Comparison of ENCODE assay signal across 1 cellular context in the genomic region with DNA sequence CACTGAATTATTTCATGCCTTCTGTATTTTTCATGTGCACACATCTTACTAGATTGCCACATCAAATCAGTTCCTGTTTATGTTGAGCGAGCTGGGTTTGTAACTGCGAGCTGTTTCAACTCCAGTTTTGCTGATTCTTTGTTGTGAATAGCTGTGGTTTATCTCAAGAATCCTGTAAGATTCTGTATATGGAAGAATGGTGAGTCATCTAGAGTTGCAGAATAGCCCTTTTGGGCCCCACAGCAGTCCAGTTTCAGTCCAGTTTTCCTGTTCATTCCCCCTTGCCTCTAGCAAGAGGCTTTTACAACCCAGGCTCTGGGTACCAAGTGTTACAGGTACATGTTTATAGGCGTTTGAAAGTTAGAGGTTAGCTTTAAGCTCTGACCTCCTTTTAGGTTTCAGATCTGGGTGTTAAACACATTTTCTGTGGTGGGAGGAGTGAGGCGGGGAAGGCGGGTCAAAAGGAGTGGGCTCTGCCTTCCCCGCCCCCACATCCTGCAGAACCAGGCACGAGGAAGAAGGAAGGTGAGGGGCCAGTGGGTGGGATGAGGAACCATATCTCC.
A peak's percentile ranks its signal among the peaks of the same experiment; 100 is the strongest.
TF ChIP-seq lines count a peak whose summit lies in the region.

No MANE protein-coding gene starts in this region.

TF ChIP-seq in K562, 482 proteins besides CTCF, POLR2A, EP300 and RAD21 (continued from another document and continues in another):
- TF ChIP-seq WHSC1 (IDR thresholded peaks at IDR 0.05; ENCODE audit: low read length) (no peak), SRSF1 (IDR thresholded peaks at IDR 0.05; ENCODE audit: low read depth, low read length) (no peak), LCOR (CRISPR knock-in tag; IDR thresholded peaks at IDR 0.05) (peak; percentile 37; the same call in 1 of the 2 replicates), MAFF (IDR thresholded peaks at IDR 0.05; ENCODE audit: low read length) (peak; percentile 84), KLF16 (IDR thresholded peaks at IDR 0.05) (no peak), EWSR1 (IDR thresholded peaks at IDR 0.05; ENCODE audit: borderline replicate concordance, low read depth, partially characterized antibody) (no peak), SIRT6 (IDR thresholded peaks at IDR 0.05; ENCODE audit: low read depth, low read length) (no peak), JUND (IDR thresholded peaks at IDR 0.05; ENCODE audit: borderline replicate concordance, low read depth, low read length) (peak; percentile 96), JUND (tag; IDR thresholded peaks at IDR 0.05; ENCODE audit: borderline replicate concordance, low read depth, low read length) (peak; percentile 96), ZC3H4 (CRISPR knock-in tag; IDR thresholded peaks at IDR 0.05; ENCODE audit: borderline replicate concordance) (no peak), FOXP1 (CRISPR knock-in tag; IDR thresholded peaks at IDR 0.05) (no peak), ETV1 (tag; conservative IDR thresholded peaks at IDR 0.05; ENCODE audit: low read depth) (peak; percentile 44), ZNF133 (CRISPR knock-in tag; IDR thresholded peaks at IDR 0.05) (no peak), ZNF274 (IDR thresholded peaks at IDR 0.05; ENCODE audit: borderline replicate concordance, low read depth, low read length) (no peak), GTF2F1 (IDR thresholded peaks at IDR 0.05; ENCODE audit: low read depth, low read length) (no peak), FOXJ2 (tag; IDR thresholded peaks at IDR 0.05) (peak; percentile 52; the same call in 1 of the 2 replicates), BRCA1 (IDR thresholded peaks at IDR 0.05) (no peak), BRCA1 (CRISPR knock-in tag; IDR thresholded peaks at IDR 0.05) (no peak), ARID2 (IDR thresholded peaks at IDR 0.05) (no peak), TCF7L2 (IDR thresholded peaks at IDR 0.05; ENCODE audit: low read depth, low read length) (no peak), U2AF2 (optimal IDR thresholded peaks at IDR 0.05; ENCODE audit: low read depth, low read length) (no peak), CREM (IDR thresholded peaks at IDR 0.05; ENCODE audit: low read depth) (0 out of 2 replicates have a peak, but pooled peaks have one; percentile 18), ZNF57 (CRISPR knock-in tag; IDR thresholded peaks at IDR 0.05) (no peak), ARNT (IDR thresholded peaks at IDR 0.05) (peak in 1 of 2 experiments; percentile 88; a peak in 1 of 4 replicates), SRF (CRISPR knock-in tag; IDR thresholded peaks at IDR 0.05) (peak in 1 of 2 experiments; percentile 57; a peak in 1 of 4 replicates), YBX1 (IDR thresholded peaks at IDR 0.05) (no peak), TCFL5 (CRISPR knock-in tag; conservative IDR thresholded peaks at IDR 0.05) (no peak), PHF20 (IDR thresholded peaks at IDR 0.05; ENCODE audit: partially characterized antibody) (no peak)
- TF ChIP-seq, protein P1, sequence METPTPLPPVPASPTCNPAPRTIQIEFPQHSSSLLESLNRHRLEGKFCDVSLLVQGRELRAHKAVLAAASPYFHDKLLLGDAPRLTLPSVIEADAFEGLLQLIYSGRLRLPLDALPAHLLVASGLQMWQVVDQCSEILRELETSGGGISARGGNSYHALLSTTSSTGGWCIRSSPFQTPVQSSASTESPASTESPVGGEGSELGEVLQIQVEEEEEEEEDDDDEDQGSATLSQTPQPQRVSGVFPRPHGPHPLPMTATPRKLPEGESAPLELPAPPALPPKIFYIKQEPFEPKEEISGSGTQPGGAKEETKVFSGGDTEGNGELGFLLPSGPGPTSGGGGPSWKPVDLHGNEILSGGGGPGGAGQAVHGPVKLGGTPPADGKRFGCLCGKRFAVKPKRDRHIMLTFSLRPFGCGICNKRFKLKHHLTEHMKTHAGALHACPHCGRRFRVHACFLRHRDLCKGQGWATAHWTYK (CRISPR knock-in tag; IDR thresholded peaks at IDR 0.05), result no peak
- TF ChIP-seq, protein P2, sequence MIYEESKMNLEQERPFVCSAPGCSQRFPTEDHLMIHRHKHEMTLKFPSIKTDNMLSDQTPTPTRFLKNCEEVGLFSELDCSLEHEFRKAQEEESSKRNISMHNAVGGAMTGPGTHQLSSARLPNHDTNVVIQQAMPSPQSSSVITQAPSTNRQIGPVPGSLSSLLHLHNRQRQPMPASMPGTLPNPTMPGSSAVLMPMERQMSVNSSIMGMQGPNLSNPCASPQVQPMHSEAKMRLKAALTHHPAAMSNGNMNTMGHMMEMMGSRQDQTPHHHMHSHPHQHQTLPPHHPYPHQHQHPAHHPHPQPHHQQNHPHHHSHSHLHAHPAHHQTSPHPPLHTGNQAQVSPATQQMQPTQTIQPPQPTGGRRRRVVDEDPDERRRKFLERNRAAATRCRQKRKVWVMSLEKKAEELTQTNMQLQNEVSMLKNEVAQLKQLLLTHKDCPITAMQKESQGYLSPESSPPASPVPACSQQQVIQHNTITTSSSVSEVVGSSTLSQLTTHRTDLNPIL (CRISPR knock-in tag; IDR thresholded peaks at IDR 0.05), result no peak
- TF ChIP-seq, protein P3, sequence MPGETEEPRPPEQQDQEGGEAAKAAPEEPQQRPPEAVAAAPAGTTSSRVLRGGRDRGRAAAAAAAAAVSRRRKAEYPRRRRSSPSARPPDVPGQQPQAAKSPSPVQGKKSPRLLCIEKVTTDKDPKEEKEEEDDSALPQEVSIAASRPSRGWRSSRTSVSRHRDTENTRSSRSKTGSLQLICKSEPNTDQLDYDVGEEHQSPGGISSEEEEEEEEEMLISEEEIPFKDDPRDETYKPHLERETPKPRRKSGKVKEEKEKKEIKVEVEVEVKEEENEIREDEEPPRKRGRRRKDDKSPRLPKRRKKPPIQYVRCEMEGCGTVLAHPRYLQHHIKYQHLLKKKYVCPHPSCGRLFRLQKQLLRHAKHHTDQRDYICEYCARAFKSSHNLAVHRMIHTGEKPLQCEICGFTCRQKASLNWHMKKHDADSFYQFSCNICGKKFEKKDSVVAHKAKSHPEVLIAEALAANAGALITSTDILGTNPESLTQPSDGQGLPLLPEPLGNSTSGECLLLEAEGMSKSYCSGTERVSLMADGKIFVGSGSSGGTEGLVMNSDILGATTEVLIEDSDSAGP (CRISPR knock-in tag; IDR thresholded peaks at IDR 0.05), result no peak
- TF ChIP-seq, protein P4, sequence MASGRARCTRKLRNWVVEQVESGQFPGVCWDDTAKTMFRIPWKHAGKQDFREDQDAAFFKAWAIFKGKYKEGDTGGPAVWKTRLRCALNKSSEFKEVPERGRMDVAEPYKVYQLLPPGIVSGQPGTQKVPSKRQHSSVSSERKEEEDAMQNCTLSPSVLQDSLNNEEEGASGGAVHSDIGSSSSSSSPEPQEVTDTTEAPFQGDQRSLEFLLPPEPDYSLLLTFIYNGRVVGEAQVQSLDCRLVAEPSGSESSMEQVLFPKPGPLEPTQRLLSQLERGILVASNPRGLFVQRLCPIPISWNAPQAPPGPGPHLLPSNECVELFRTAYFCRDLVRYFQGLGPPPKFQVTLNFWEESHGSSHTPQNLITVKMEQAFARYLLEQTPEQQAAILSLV (tag; IDR thresholded peaks at IDR 0.05), result no peak
- TF ChIP-seq, protein P5, sequence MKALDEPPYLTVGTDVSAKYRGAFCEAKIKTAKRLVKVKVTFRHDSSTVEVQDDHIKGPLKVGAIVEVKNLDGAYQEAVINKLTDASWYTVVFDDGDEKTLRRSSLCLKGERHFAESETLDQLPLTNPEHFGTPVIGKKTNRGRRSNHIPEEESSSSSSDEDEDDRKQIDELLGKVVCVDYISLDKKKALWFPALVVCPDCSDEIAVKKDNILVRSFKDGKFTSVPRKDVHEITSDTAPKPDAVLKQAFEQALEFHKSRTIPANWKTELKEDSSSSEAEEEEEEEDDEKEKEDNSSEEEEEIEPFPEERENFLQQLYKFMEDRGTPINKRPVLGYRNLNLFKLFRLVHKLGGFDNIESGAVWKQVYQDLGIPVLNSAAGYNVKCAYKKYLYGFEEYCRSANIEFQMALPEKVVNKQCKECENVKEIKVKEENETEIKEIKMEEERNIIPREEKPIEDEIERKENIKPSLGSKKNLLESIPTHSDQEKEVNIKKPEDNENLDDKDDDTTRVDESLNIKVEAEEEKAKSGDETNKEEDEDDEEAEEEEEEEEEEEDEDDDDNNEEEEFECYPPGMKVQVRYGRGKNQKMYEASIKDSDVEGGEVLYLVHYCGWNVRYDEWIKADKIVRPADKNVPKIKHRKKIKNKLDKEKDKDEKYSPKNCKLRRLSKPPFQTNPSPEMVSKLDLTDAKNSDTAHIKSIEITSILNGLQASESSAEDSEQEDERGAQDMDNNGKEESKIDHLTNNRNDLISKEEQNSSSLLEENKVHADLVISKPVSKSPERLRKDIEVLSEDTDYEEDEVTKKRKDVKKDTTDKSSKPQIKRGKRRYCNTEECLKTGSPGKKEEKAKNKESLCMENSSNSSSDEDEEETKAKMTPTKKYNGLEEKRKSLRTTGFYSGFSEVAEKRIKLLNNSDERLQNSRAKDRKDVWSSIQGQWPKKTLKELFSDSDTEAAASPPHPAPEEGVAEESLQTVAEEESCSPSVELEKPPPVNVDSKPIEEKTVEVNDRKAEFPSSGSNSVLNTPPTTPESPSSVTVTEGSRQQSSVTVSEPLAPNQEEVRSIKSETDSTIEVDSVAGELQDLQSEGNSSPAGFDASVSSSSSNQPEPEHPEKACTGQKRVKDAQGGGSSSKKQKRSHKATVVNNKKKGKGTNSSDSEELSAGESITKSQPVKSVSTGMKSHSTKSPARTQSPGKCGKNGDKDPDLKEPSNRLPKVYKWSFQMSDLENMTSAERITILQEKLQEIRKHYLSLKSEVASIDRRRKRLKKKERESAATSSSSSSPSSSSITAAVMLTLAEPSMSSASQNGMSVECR (CRISPR knock-in tag; IDR thresholded peaks at IDR 0.05), result no peak
- TF ChIP-seq, protein P6, sequence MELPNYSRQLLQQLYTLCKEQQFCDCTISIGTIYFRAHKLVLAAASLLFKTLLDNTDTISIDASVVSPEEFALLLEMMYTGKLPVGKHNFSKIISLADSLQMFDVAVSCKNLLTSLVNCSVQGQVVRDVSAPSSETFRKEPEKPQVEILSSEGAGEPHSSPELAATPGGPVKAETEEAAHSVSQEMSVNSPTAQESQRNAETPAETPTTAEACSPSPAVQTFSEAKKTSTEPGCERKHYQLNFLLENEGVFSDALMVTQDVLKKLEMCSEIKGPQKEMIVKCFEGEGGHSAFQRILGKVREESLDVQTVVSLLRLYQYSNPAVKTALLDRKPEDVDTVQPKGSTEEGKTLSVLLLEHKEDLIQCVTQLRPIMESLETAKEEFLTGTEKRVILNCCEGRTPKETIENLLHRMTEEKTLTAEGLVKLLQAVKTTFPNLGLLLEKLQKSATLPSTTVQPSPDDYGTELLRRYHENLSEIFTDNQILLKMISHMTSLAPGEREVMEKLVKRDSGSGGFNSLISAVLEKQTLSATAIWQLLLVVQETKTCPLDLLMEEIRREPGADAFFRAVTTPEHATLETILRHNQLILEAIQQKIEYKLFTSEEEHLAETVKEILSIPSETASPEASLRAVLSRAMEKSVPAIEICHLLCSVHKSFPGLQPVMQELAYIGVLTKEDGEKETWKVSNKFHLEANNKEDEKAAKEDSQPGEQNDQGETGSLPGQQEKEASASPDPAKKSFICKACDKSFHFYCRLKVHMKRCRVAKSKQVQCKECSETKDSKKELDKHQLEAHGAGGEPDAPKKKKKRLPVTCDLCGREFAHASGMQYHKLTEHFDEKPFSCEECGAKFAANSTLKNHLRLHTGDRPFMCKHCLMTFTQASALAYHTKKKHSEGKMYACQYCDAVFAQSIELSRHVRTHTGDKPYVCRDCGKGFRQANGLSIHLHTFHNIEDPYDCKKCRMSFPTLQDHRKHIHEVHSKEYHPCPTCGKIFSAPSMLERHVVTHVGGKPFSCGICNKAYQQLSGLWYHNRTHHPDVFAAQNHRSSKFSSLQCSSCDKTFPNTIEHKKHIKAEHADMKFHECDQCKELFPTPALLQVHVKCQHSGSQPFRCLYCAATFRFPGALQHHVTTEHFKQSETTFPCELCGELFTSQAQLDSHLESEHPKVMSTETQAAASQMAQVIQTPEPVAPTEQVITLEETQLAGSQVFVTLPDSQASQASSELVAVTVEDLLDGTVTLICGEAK (IDR thresholded peaks at IDR 0.05), result peak; percentile 23; the same call in 1 of the 2 replicates
- TF ChIP-seq, protein P6 (CRISPR knock-in tag; IDR thresholded peaks at IDR 0.05), result no peak
- TF ChIP-seq, protein P7, sequence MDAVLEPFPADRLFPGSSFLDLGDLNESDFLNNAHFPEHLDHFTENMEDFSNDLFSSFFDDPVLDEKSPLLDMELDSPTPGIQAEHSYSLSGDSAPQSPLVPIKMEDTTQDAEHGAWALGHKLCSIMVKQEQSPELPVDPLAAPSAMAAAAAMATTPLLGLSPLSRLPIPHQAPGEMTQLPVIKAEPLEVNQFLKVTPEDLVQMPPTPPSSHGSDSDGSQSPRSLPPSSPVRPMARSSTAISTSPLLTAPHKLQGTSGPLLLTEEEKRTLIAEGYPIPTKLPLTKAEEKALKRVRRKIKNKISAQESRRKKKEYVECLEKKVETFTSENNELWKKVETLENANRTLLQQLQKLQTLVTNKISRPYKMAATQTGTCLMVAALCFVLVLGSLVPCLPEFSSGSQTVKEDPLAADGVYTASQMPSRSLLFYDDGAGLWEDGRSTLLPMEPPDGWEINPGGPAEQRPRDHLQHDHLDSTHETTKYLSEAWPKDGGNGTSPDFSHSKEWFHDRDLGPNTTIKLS (IDR thresholded peaks at IDR 0.05; ENCODE audit: borderline replicate concordance, low read depth), result peak; percentile 45; the same call in 1 of the 2 replicates
